Comparison of ENCODE assay signal across 1 cellular context in the genomic region with DNA sequence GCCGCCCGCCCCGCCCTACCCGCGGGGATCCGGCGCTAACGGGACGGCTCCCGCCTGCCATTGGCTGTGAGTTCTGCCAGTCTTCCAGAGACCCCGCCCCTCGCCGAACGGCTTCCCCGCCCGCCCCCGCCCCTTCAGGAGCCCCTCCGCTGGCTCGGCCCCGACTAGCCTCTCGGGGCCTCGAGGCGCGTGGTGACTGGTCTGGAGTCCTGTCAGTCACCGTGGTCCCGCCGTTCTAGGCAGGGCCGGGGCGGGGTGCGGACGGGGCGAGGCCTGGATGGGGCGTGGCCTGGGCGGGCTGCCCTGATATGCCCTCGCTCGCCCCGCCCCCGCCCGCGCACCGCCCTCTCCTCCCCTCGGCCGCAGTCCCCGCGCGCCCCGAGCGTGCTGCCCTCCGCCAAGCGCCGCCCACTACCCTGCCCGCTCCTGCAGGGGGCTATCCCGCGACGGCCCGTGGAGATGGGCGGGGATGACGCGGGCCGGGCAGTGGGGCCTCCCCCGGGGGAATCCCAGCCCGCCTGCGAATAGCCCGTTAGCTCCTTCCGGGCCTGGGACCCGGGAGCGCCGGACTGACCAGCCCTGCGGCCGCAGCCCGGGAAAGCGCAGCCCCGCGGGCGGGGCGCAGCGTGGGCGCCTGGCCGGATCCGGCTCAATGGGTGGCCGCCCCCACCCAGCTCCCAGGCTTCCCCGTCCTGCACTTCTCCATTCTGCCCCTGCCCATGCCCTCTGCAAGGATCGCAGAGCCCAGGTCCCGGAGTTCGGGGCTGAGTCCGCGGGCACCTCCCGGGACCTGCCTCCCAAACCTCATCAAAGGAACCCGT.
TF ChIP-seq lines count a peak whose summit lies in the region.

No MANE protein-coding gene starts in this region.

TF ChIP-seq in HepG2, 621 proteins besides CTCF, POLR2A, EP300 and RAD21 (continued from another document and continues in another):
- TF ChIP-seq, protein P1, sequence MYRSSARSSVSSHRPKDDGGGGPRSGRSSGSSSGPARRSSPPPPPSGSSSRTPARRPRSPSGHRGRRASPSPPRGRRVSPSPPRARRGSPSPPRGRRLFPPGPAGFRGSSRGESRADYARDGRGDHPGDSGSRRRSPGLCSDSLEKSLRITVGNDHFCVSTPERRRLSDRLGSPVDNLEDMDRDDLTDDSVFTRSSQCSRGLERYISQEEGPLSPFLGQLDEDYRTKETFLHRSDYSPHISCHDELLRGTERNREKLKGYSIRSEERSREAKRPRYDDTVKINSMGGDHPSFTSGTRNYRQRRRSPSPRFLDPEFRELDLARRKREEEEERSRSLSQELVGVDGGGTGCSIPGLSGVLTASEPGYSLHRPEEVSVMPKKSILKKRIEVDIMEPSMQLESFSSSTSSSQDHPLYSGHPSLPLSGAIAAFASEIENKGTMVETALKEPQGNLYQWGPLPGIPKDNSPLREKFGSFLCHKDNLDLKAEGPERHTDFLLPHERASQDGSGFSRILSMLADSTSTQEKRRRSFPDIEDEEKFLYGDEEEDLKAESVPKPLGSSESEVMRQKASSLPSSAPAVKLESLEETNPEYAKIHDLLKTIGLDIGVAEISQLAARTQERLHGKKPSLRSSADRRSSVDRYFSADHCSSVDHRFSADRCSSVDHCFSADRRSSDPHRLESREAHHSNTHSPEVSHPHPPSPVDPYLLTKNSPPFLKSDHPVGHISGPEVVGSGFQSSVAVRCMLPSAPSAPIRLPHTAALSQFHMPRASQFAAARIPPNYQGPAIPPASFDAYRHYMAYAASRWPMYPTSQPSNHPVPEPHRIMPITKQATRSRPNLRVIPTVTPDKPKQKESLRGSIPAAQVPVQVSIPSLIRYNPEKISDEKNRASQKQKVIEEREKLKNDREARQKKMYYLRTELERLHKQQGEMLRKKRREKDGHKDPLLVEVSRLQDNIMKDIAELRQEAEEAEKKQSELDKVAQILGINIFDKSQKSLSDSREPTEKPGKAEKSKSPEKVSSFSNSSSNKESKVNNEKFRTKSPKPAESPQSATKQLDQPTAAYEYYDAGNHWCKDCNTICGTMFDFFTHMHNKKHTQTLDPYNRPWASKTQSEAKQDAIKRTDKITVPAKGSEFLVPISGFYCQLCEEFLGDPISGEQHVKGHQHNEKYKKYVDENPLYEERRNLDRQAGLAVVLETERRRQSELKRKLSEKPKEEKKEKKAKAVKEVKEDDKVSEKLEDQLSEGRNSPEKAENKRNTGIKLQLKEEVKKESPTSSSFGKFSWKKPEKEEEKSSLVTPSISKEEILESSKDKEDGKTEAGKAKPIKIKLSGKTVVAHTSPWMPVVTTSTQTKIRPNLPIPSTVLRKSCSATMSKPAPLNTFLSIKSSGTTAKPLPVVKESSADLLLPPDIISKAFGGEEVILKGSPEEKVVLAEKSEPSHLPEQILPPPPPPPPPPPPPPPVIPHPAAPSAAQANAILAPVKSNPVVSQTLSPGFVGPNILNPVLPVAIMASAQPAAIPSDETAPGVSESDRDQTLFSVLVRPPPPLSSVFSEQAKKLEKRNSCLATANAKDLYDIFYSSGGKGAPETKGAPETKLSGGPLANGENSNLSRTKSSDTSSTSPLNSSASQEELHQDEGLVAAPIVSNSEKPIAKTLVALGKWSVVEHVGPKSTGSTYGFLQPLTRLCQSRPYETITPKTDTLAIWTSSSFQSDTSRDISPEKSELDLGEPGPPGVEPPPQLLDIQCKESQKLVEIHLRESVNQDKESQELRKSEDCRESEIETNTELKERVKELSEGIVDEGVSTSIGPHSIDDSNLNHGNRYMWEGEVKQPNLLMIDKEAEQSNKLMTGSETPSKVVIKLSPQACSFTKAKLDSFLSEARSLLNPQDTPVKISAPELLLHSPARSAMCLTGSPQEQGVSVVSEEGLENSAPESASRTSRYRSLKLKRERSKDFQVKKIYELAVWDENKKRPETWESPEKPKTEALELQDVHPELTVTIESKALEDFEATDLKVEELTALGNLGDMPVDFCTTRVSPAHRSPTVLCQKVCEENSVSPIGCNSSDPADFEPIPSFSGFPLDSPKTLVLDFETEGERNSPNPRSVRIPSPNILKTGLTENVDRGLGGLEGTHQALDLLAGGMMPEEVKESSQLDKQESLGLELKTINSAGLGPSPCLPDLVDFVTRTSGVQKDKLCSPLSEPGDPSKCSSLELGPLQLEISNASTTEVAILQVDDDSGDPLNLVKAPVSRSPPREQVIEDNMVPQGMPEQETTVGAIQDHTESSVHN (CRISPR knock-in tag; IDR thresholded peaks at IDR 0.05): no peak
- TF ChIP-seq ELF1 (CRISPR knock-in tag; IDR thresholded peaks at IDR 0.05) (peak; percentile 22; the same call in 1 of the 2 replicates), TOE1 (CRISPR knock-in tag; IDR thresholded peaks at IDR 0.05) (no peak), PTBP1 (IDR thresholded peaks at IDR 0.05; ENCODE audit: low read depth, low read length, poor library complexity, severe bottlenecking) (no peak), PHF21A (CRISPR knock-in tag; IDR thresholded peaks at IDR 0.05) (peak; percentile 81; the same call in 1 of the 2 replicates), ZBTB21 (CRISPR knock-in tag; IDR thresholded peaks at IDR 0.05) (no peak), AGO2 (optimal IDR thresholded peaks at IDR 0.05; ENCODE audit: low read depth, low read length) (peak; percentile 29), ZNF234 (CRISPR knock-in tag; conservative IDR thresholded peaks at IDR 0.05) (no peak; the same call in 1 of the 2 replicates), HDAC2 (CRISPR knock-in tag; IDR thresholded peaks at IDR 0.05) (0 out of 2 replicates have a peak, but pooled peaks have one; percentile 12), HNRNPL (IDR thresholded peaks at IDR 0.05; ENCODE audit: low read depth, low read length) (no peak), ZNF768 (CRISPR knock-in tag; IDR thresholded peaks at IDR 0.05) (0 out of 2 replicates have a peak, but pooled peaks have one; percentile 43), SALL1 (CRISPR knock-in tag; IDR thresholded peaks at IDR 0.05) (peak; percentile 76), SMC3 (IDR thresholded peaks at IDR 0.05; ENCODE audit: low read length) (no peak), ZMYM2 (CRISPR knock-in tag; IDR thresholded peaks at IDR 0.05) (peak; percentile 45; the same call in 1 of the 2 replicates), SOX13 (IDR thresholded peaks at IDR 0.05) (no peak), SOX13 (CRISPR knock-in tag; conservative IDR thresholded peaks at IDR 0.05 in 1 of 2, IDR thresholded peaks at IDR 0.05 in 1 of 2) (peak in 1 of 2 experiments; percentile 44; a peak in 1 of 4 replicates), REPIN1 (CRISPR knock-in tag; IDR thresholded peaks at IDR 0.05; ENCODE audit: borderline replicate concordance, low read depth) (peak; percentile 75; the same call in 1 of the 2 replicates), ZNF10 (CRISPR knock-in tag; IDR thresholded peaks at IDR 0.05; ENCODE audit: borderline replicate concordance, low read depth) (no peak), STAT5B (CRISPR knock-in tag; IDR thresholded peaks at IDR 0.05) (no peak), SRY (CRISPR knock-in tag; IDR thresholded peaks at IDR 0.05) (no peak), CBFB (CRISPR knock-in tag; IDR thresholded peaks at IDR 0.05) (no peak), ZNF101 (CRISPR knock-in tag; IDR thresholded peaks at IDR 0.05; ENCODE audit: borderline replicate concordance, low read depth) (0 out of 2 replicates have a peak, but pooled peaks have one; percentile 35), ZNF317 (CRISPR knock-in tag; IDR thresholded peaks at IDR 0.05) (no peak), ZSCAN12 (CRISPR knock-in tag; IDR thresholded peaks at IDR 0.05) (no peak), FOXO1 (CRISPR knock-in tag; IDR thresholded peaks at IDR 0.05) (no peak), TEAD3 (CRISPR knock-in tag; optimal IDR thresholded peaks at IDR 0.05; ENCODE audit: borderline replicate concordance) (no peak), ZNF570 (CRISPR knock-in tag; IDR thresholded peaks at IDR 0.05; ENCODE audit: borderline replicate concordance) (no peak), ZNF598 (CRISPR knock-in tag; IDR thresholded peaks at IDR 0.05; ENCODE audit: borderline replicate concordance) (no peak), MAZ (IDR thresholded peaks at IDR 0.05; ENCODE audit: borderline replicate concordance, low read depth, low read length) (peak; percentile 80; the same call in 1 of the 2 replicates), MAZ (CRISPR knock-in tag; IDR thresholded peaks at IDR 0.05; ENCODE audit: low read depth) (peak; percentile 38; the same call in 1 of the 2 replicates), ZNF451 (CRISPR knock-in tag; IDR thresholded peaks at IDR 0.05) (no peak; the same call in 1 of the 2 replicates), MAFF (IDR thresholded peaks at IDR 0.05; ENCODE audit: low read depth, low read length) (no peak), ZNF747 (CRISPR knock-in tag; IDR thresholded peaks at IDR 0.05; ENCODE audit: borderline replicate concordance) (no peak)
- TF ChIP-seq, protein P2, sequence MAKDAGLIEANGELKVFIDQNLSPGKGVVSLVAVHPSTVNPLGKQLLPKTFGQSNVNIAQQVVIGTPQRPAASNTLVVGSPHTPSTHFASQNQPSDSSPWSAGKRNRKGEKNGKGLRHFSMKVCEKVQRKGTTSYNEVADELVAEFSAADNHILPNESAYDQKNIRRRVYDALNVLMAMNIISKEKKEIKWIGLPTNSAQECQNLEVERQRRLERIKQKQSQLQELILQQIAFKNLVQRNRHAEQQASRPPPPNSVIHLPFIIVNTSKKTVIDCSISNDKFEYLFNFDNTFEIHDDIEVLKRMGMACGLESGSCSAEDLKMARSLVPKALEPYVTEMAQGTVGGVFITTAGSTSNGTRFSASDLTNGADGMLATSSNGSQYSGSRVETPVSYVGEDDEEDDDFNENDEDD (CRISPR knock-in tag; IDR thresholded peaks at IDR 0.05; ENCODE audit: borderline replicate concordance): peak; percentile 68; the same call in 1 of the 2 replicates
- TF ChIP-seq, protein P3, sequence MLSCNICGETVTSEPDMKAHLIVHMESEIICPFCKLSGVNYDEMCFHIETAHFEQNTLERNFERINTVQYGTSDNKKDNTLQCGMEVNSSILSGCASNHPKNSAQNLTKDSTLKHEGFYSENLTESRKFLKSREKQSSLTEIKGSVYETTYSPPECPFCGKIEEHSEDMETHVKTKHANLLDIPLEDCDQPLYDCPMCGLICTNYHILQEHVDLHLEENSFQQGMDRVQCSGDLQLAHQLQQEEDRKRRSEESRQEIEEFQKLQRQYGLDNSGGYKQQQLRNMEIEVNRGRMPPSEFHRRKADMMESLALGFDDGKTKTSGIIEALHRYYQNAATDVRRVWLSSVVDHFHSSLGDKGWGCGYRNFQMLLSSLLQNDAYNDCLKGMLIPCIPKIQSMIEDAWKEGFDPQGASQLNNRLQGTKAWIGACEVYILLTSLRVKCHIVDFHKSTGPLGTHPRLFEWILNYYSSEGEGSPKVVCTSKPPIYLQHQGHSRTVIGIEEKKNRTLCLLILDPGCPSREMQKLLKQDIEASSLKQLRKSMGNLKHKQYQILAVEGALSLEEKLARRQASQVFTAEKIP (CRISPR knock-in tag; IDR thresholded peaks at IDR 0.05; ENCODE audit: borderline replicate concordance): no peak
- TF ChIP-seq, protein P4, sequence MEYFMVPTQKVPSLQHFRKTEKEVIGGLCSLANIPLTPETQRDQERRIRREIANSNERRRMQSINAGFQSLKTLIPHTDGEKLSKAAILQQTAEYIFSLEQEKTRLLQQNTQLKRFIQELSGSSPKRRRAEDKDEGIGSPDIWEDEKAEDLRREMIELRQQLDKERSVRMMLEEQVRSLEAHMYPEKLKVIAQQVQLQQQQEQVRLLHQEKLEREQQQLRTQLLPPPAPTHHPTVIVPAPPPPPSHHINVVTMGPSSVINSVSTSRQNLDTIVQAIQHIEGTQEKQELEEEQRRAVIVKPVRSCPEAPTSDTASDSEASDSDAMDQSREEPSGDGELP (IDR thresholded peaks at IDR 0.05; ENCODE audit: borderline replicate concordance, low read depth): no peak; the same call in 1 of the 2 replicates
- TF ChIP-seq, protein P5, sequence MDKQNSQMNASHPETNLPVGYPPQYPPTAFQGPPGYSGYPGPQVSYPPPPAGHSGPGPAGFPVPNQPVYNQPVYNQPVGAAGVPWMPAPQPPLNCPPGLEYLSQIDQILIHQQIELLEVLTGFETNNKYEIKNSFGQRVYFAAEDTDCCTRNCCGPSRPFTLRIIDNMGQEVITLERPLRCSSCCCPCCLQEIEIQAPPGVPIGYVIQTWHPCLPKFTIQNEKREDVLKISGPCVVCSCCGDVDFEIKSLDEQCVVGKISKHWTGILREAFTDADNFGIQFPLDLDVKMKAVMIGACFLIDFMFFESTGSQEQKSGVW (CRISPR knock-in tag; IDR thresholded peaks at IDR 0.05; ENCODE audit: borderline replicate concordance): no peak
- TF ChIP-seq, protein P6, sequence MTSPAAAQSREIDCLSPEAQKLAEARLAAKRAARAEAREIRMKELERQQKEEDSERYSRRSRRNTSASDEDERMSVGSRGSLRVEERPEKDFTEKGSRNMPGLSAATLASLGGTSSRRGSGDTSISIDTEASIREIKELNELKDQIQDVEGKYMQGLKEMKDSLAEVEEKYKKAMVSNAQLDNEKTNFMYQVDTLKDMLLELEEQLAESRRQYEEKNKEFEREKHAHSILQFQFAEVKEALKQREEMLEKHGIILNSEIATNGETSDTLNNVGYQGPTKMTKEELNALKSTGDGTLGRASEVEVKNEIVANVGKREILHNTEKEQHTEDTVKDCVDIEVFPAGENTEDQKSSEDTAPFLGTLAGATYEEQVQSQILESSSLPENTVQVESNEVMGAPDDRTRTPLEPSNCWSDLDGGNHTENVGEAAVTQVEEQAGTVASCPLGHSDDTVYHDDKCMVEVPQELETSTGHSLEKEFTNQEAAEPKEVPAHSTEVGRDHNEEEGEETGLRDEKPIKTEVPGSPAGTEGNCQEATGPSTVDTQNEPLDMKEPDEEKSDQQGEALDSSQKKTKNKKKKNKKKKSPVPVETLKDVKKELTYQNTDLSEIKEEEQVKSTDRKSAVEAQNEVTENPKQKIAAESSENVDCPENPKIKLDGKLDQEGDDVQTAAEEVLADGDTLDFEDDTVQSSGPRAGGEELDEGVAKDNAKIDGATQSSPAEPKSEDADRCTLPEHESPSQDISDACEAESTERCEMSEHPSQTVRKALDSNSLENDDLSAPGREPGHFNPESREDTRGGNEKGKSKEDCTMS (CRISPR knock-in tag; conservative IDR thresholded peaks at IDR 0.05): no peak
- TF ChIP-seq, protein P7, sequence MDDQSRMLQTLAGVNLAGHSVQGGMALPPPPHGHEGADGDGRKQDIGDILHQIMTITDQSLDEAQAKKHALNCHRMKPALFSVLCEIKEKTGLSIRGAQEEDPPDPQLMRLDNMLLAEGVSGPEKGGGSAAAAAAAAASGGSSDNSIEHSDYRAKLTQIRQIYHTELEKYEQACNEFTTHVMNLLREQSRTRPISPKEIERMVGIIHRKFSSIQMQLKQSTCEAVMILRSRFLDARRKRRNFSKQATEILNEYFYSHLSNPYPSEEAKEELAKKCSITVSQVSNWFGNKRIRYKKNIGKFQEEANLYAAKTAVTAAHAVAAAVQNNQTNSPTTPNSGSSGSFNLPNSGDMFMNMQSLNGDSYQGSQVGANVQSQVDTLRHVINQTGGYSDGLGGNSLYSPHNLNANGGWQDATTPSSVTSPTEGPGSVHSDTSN (CRISPR knock-in tag; IDR thresholded peaks at IDR 0.05; ENCODE audit: borderline replicate concordance): peak; percentile 52; the same call in 1 of the 2 replicates
- TF ChIP-seq, protein P8, sequence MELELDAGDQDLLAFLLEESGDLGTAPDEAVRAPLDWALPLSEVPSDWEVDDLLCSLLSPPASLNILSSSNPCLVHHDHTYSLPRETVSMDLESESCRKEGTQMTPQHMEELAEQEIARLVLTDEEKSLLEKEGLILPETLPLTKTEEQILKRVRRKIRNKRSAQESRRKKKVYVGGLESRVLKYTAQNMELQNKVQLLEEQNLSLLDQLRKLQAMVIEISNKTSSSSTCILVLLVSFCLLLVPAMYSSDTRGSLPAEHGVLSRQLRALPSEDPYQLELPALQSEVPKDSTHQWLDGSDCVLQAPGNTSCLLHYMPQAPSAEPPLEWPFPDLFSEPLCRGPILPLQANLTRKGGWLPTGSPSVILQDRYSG (CRISPR knock-in tag; IDR thresholded peaks at IDR 0.05): no peak
